In the genomic region with DNA sequence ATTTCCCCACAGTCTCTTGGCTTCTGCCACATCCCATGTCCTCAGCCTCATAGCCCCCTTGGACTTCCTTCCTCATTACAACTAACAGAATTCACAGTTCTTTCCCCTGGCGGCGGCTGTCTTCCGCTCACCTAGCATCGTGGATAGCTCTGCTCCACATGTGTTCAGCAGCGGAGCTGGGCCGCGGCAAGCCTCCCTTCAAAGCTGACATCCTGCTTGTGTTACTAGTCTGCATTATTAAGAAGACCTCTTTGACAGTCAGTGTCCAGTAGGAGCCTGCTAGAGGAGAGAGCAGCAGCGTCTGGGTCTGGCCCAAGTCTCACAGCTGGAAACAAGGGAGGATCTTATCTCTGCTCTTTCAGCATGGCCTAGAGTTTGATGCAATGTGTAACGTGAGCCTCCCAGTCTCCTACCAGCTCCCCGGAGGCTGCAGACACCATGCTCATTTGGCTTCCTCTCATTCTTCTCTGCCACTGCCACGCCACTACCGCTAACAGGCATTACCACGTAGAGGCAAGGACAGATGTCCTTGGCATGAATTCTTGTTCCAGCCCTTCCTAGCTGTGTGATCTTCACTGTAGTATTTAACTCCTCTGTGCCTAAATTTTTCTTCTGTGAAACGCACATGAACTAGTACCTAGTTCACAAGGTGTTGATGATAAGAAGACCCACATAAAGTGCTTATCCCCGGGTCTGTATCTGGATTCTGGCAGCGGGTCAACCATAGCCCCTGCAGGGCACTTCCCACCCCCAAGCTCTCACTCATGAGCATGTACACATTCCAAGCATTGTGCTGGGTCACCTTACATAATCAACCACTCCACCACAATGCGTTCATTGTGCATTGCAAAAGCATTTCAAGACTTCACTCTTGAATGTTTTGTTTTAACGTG, we compare ENCODE assay signal across 9 cellular contexts.
A peak's percentile ranks its signal among the peaks of the same experiment; 100 is the strongest.
DNase-seq lines count a peak whose midpoint lies in the region; ATAC-seq and TF ChIP-seq lines count a peak whose summit lies in the region.
"Had no signal": no experiment of that assay in that cellular context is flagged by ENCODE, and none has a peak within 500 bp of the region (broad histone marks: within the 10 kb centered on the region; RNA-seq: fewer than 3 reads in every experiment).

No MANE protein-coding gene starts in this region.

- no peaks in the 10 kb centered on the region for H3K36me3 ChIP-seq in upper lobe of right lung

- no peaks in the 10 kb centered on the region for H3K36me3 Mint-ChIP-seq in activated naive CD8-positive, alpha-beta T cell
- no peaks in the 10 kb centered on the region for H3K36me3 Mint-ChIP-seq in activated naive CD8-positive, alpha-beta T cell treated with anti-CD3 and anti-CD28 coated beads for 36 hours
- H3K36me3 Mint-ChIP-seq in activated T-helper 17 cell treated with anti-CD3 and anti-CD28 coated beads, Interleukin-2, amount 50 U/mL, for 72 hours (ENCODE audit: low read depth): peaks cover 5% of the 10 kb centered on the region

- H3K27me3 Mint-ChIP-seq in activated naive CD8-positive, alpha-beta T cell: no peaks in the 10 kb centered on the region
- H3K27me3 Mint-ChIP-seq in activated naive CD8-positive, alpha-beta T cell treated with anti-CD3 and anti-CD28 coated beads for 36 hours: no peaks in the 10 kb centered on the region
- no peaks in the 10 kb centered on the region for H3K27me3 Mint-ChIP-seq in activated T-helper 17 cell treated with anti-CD3 and anti-CD28 coated beads, Interleukin-2, amount 50 U/mL, for 72 hours

- H3K9me3 ChIP-seq in upper lobe of right lung: no peaks in the 10 kb centered on the region

- no peak for DNase-seq in activated naive CD8-positive, alpha-beta T cell treated with anti-CD3 and anti-CD28 coated beads for 36 hours
- DNase-seq in iPS-NIHi11 (ENCODE audit: low spot score) (peak; percentile 57), upper lobe of right lung (no peak), RKO (ENCODE audit: low spot score) (no peak), midbrain (lab: John Stamatoyannopoulos, UW) (no peak)
- DNase-seq: stimulated activated CD4-positive, alpha-beta T cell treated with anti-CD3 and anti-CD28 coated beads, Interleukin-4, amount 100 ng/mL, for 24 hours had no signal

- no peak overlapping the region for H3K4me3 Mint-ChIP-seq in activated naive CD8-positive, alpha-beta T cell
- H3K4me3 Mint-ChIP-seq in activated naive CD8-positive, alpha-beta T cell treated with anti-CD3 and anti-CD28 coated beads for 36 hours: no peak overlapping the region
- peak overlapping the region; percentile 77 for H3K4me3 Mint-ChIP-seq in activated T-helper 17 cell treated with anti-CD3 and anti-CD28 coated beads, Interleukin-2, amount 50 U/mL, for 72 hours

- no peak overlapping the region for H3K4me3 ChIP-seq in upper lobe of right lung

- H3K4me1 Mint-ChIP-seq in activated naive CD8-positive, alpha-beta T cell (ENCODE audit: low read depth): peaks cover 63% of the 10 kb centered on the region
- peaks cover 58% of the 10 kb centered on the region for H3K4me1 Mint-ChIP-seq in activated naive CD8-positive, alpha-beta T cell treated with anti-CD3 and anti-CD28 coated beads for 36 hours
- peaks cover 43% of the 10 kb centered on the region for H3K4me1 Mint-ChIP-seq in activated T-helper 17 cell treated with anti-CD3 and anti-CD28 coated beads, Interleukin-2, amount 50 U/mL, for 72 hours

- ATAC-seq in activated T-helper 17 cell treated with anti-CD3 and anti-CD28 coated beads, Interleukin-2, amount 50 U/mL, for 72 hours (replicated peaks): no peak
- peak; percentile 58 for ATAC-seq in upper lobe of right lung
- ATAC-seq in GM21825 (IDR thresholded peaks at IDR 0.05; ENCODE audit: unreplicated experiment): no peak

- peaks cover 9% of the 10 kb centered on the region for H3K4me1 ChIP-seq in upper lobe of right lung

- H3K27ac ChIP-seq in upper lobe of right lung: no peak overlapping the region

- peak overlapping the region; percentile 79 for H3K27ac Mint-ChIP-seq in activated naive CD8-positive, alpha-beta T cell
- H3K27ac Mint-ChIP-seq in activated naive CD8-positive, alpha-beta T cell treated with anti-CD3 and anti-CD28 coated beads for 36 hours: no peak overlapping the region
- H3K27ac Mint-ChIP-seq in activated T-helper 17 cell treated with anti-CD3 and anti-CD28 coated beads, Interleukin-2, amount 50 U/mL, for 72 hours: peak overlapping the region; percentile 90

- no peak for TF ChIP-seq CTCF in upper lobe of right lung (IDR thresholded peaks at IDR 0.05)

- no peaks in the 10 kb centered on the region for H3K27me3 ChIP-seq in upper lobe of right lung

- intact Hi-C loops in upper lobe of right lung (cut with DNase I): no loop called here

- H3K9me3 Mint-ChIP-seq in activated naive CD8-positive, alpha-beta T cell (ENCODE audit: low read depth): no peaks in the 10 kb centered on the region
- no peaks in the 10 kb centered on the region for H3K9me3 Mint-ChIP-seq in activated naive CD8-positive, alpha-beta T cell treated with anti-CD3 and anti-CD28 coated beads for 36 hours
- H3K9me3 Mint-ChIP-seq in activated T-helper 17 cell treated with anti-CD3 and anti-CD28 coated beads, Interleukin-2, amount 50 U/mL, for 72 hours: no peaks in the 10 kb centered on the region
